8 cellular contexts compared by ENCODE assay signal in the genomic region with DNA sequence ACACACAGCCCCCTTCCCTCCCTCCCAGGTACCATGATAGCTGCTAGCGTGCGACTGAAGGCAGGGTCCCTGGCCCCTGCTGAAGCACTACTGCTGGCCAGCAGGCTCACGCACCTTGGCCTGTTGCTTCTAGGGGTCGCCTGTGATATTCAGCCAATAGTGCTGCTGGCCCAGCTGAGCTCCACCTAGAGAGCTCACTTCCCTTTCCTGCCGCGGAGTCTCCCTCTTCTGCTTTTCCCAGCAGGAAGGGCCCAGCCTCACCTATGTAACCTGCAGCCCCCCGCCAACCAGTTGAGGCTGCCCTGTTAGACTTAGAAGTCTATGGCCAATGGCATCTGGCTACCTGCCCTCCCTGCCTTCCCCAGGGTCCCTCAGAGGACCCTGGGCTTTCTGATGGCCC.
A peak's percentile ranks its signal among the peaks of the same experiment; 100 is the strongest.
DNase-seq lines count a peak whose midpoint lies in the region; ATAC-seq and TF ChIP-seq lines count a peak whose summit lies in the region.
"Not testable (repeated sequence)": the region's sequence is repeated elsewhere in the genome, so short reads cannot be mapped to it uniquely, and the experiment has no call there.

No MANE protein-coding gene starts in this region.

- not testable (repeated sequence) for H3K9me3 Mint-ChIP-seq in CD14-positive monocyte; activated CD8-positive, alpha-beta T cell treated with anti-CD3 and anti-CD28 coated beads, Interleukin-2, amount 10 ng/mL, durations not matched to agents 7 days and 5 days (ENCODE audit: insufficient read depth); activated T-cell treated with anti-CD3 and anti-CD28 coated beads, Interleukin-2, amount 50 U/mL, for 24 hours; endodermal cell; osteocyte (ENCODE audit: unreplicated experiment)

- not testable (repeated sequence) for H3K4me1 ChIP-seq in body of pancreas; endodermal cell (ENCODE audit: control insufficient read depth, insufficient read depth, low read length); right lobe of liver; spleen

- not testable (repeated sequence) for H3K27me3 ChIP-seq in body of pancreas; endodermal cell (ENCODE audit: control insufficient read depth, insufficient read depth, low read length, poor library complexity, severe bottlenecking); right lobe of liver; spleen (replicated peaks in 1 of 7)

- intact Hi-C loops in CD14-positive monocyte (cut with micrococcal nuclease); body of pancreas (cut with DNase I); right lobe of liver (cut with DNase I); spleen (cut with DNase I; ENCODE audit: low total_unique reads): not testable (repeated sequence)

- not testable (repeated sequence) for H3K9ac ChIP-seq in endodermal cell (ENCODE audit: extremely low read depth, low read length, poor library complexity, severe bottlenecking)

- CTCF ChIA-PET in activated CD8-positive, alpha-beta T cell treated with anti-CD3 and anti-CD28 coated beads, Interleukin-2, amount 10 ng/mL, durations not matched to agents 7 days and 5 days (lab: Charles Lee) = not testable (repeated sequence)

- H3K27ac ChIP-seq in body of pancreas; endodermal cell (ENCODE audit: low read depth, low read length); right lobe of liver; spleen: not testable (repeated sequence)

- H3K36me3 ChIP-seq in body of pancreas (replicated peaks in 1 of 2; ENCODE audit: insufficient read depth in 1 of 2, low read depth in 2 of 2); endodermal cell (ENCODE audit: control insufficient read depth, insufficient read depth, low read length); right lobe of liver; spleen: not testable (repeated sequence)

- H3K4me3 Mint-ChIP-seq in CD14-positive monocyte; activated CD8-positive, alpha-beta T cell treated with anti-CD3 and anti-CD28 coated beads, Interleukin-2, amount 10 ng/mL, durations not matched to agents 7 days and 5 days; activated T-cell treated with anti-CD3 and anti-CD28 coated beads, Interleukin-2, amount 50 U/mL, for 24 hours; endodermal cell; osteocyte (ENCODE audit: unreplicated experiment): not testable (repeated sequence)

- not testable (repeated sequence) for H3K27me3 Mint-ChIP-seq in CD14-positive monocyte (ENCODE audit: low read depth in 3 of 3); activated CD8-positive, alpha-beta T cell treated with anti-CD3 and anti-CD28 coated beads, Interleukin-2, amount 10 ng/mL, durations not matched to agents 7 days and 5 days (ENCODE audit: low read depth); activated T-cell treated with anti-CD3 and anti-CD28 coated beads, Interleukin-2, amount 50 U/mL, for 24 hours; endodermal cell (ENCODE audit: insufficient read depth); osteocyte (ENCODE audit: unreplicated experiment)

- ATAC-seq in activated CD8-positive, alpha-beta T cell treated with anti-CD3 and anti-CD28 coated beads, Interleukin-2, amount 10 ng/mL, durations not matched to agents 7 days and 5 days; body of pancreas; right lobe of liver: not testable (repeated sequence)

- peak; percentile 41 for DNase-seq in CD14-positive monocyte (ENCODE audit: low spot score)
- DNase-seq in activated CD8-positive, alpha-beta T cell treated with anti-CD3 and anti-CD28 coated beads, Interleukin-2, amount 10 ng/mL, durations not matched to agents 7 days and 5 days = peak; percentile 12
- DNase-seq in activated T-cell treated with anti-CD3 and anti-CD28 coated beads, Interleukin-2, amount 50 U/mL, for 24 hours = peak; percentile 20
- peak in 3 of 4 donors; percentile 0 to 12 (median 3) for DNase-seq in body of pancreas
- peak; percentile 30 for DNase-seq in endodermal cell
- DNase-seq in right lobe of liver = peak in 2 of 3 donors; percentile 39 to 47
- peak; percentile 80 for DNase-seq in osteocyte (ENCODE audit: extremely low spot score, unreplicated experiment)
- DNase-seq in spleen = peak; percentile 39

- not testable (repeated sequence) for H3K27ac Mint-ChIP-seq in CD14-positive monocyte; activated CD8-positive, alpha-beta T cell treated with anti-CD3 and anti-CD28 coated beads, Interleukin-2, amount 10 ng/mL, durations not matched to agents 7 days and 5 days; activated T-cell treated with anti-CD3 and anti-CD28 coated beads, Interleukin-2, amount 50 U/mL, for 24 hours; endodermal cell; osteocyte (ENCODE audit: unreplicated experiment)

- not testable (repeated sequence) for H3K4me3 ChIP-seq in body of pancreas; endodermal cell (ENCODE audit: low read length); right lobe of liver; spleen

- not testable (repeated sequence) for H3K4me1 Mint-ChIP-seq in CD14-positive monocyte; activated CD8-positive, alpha-beta T cell treated with anti-CD3 and anti-CD28 coated beads, Interleukin-2, amount 10 ng/mL, durations not matched to agents 7 days and 5 days (ENCODE audit: low read depth); activated T-cell treated with anti-CD3 and anti-CD28 coated beads, Interleukin-2, amount 50 U/mL, for 24 hours (ENCODE audit: low read depth); endodermal cell; osteocyte (ENCODE audit: unreplicated experiment)

- H3K36me3 Mint-ChIP-seq in CD14-positive monocyte; activated CD8-positive, alpha-beta T cell treated with anti-CD3 and anti-CD28 coated beads, Interleukin-2, amount 10 ng/mL, durations not matched to agents 7 days and 5 days (ENCODE audit: low read depth); activated T-cell treated with anti-CD3 and anti-CD28 coated beads, Interleukin-2, amount 50 U/mL, for 24 hours (ENCODE audit: low read depth); endodermal cell (ENCODE audit: low read depth); osteocyte (ENCODE audit: unreplicated experiment): not testable (repeated sequence)

- TF ChIP-seq POLR2A in body of pancreas (IDR thresholded peaks at IDR 0.05); right lobe of liver (IDR thresholded peaks at IDR 0.05); spleen (IDR thresholded peaks at IDR 0.05): not testable (repeated sequence)

- not testable (repeated sequence) for TF ChIP-seq CTCF in CD14-positive monocyte (IDR thresholded peaks at IDR 0.05); body of pancreas (IDR thresholded peaks at IDR 0.05); endodermal cell (conservative IDR thresholded peaks at IDR 0.05); right lobe of liver (IDR thresholded peaks at IDR 0.05); osteocyte (IDR thresholded peaks at IDR 0.05); spleen (IDR thresholded peaks at IDR 0.05 in 8 of 11, conservative IDR thresholded peaks at IDR 0.05 in 3 of 11)

- POLR2A ChIA-PET in activated CD8-positive, alpha-beta T cell treated with anti-CD3 and anti-CD28 coated beads, Interleukin-2, amount 10 ng/mL, durations not matched to agents 7 days and 5 days (lab: Charles Lee) = not testable (repeated sequence)

- H3K9me3 ChIP-seq in body of pancreas; endodermal cell (ENCODE audit: control insufficient read depth, low read length); right lobe of liver; spleen: not testable (repeated sequence)

- WGBS in body of pancreas, 2 donors = no CpG with 5 or more reads among the region's 7 CpGs
- WGBS in endodermal cell (ENCODE audit: insufficient coverage in 1 of 2, insufficient read length in 1 of 2), 2 experiments = 83% methylated on average over 2 of the region's 7 CpGs; no CpG with 5 or more reads in 1 of the 2 experiments
- WGBS in right lobe of liver (ENCODE audit: insufficient coverage, low coverage, low lambda C conversion rate, missing lambda C conversion rate) = no CpG with 5 or more reads among the region's 7 CpGs
- WGBS in spleen, 5 donors = 61 to 92% (median 72%) methylated on average over 2 to 5 of the region's 7 CpGs; no CpG with 5 or more reads in 1 of the 5 donors

Comparison
In these comparisons a context has a peak if more than half of its experiments do, and no peak if none do; other contexts are left out.
1. DNase-seq: peak in every context shown above with its lines; median percentile 80 in osteocyte; 43 in right lobe of liver; 41 in CD14-positive monocyte; 39 in spleen; 30 in endodermal cell; 20 in activated T-cell treated with anti-CD3 and anti-CD28 coated beads, Interleukin-2, amount 50 U/mL, for 24 hours; 12 in activated CD8-positive, alpha-beta T cell treated with anti-CD3 and anti-CD28 coated beads, Interleukin-2, amount 10 ng/mL, durations not matched to agents 7 days and 5 days; 3 in body of pancreas.